In the genomic region with DNA sequence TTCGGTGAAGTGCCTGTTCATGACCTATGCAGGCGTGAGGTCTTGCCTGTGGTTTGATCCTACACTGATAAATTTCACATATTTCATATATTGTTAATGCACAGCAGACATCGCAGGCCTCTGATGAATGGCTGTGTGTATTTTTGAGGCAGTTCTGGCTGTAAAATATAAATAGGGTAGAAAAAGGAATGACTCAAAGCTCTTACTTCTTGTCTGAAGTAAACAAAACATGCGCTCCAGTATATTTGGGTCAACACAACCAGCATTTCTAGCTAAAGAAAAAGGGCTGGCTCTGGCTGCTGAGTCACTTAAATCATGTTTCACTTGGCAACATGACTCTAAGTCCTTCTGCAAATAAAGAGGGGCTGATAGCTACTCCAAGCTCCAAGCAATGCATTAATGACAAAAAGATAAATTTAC, we compare ENCODE assay signal across 1 cellular context.
TF ChIP-seq lines count a peak whose summit lies in the region.

No MANE protein-coding gene starts in this region.

TF ChIP-seq in HEK293, 187 proteins besides CTCF, POLR2A, EP300 and RAD21 (continued from another document):
- TF ChIP-seq ZSCAN23 (tag by site-specific recombination; IDR thresholded peaks at IDR 0.05) = no peak
- no peak for TF ChIP-seq ZNF555 (tag by site-specific recombination; conservative IDR thresholded peaks at IDR 0.05)
- TF ChIP-seq ZNF366 (tag by site-specific recombination; conservative IDR thresholded peaks at IDR 0.05) = 0 out of 2 replicates have a peak, but pooled peaks have one; percentile 15
- no peak for TF ChIP-seq ZNF335 (tag by site-specific recombination; conservative IDR thresholded peaks at IDR 0.05)
- TF ChIP-seq ZNF416 (tag by site-specific recombination; IDR thresholded peaks at IDR 0.05) = no peak
- TF ChIP-seq, protein P1, sequence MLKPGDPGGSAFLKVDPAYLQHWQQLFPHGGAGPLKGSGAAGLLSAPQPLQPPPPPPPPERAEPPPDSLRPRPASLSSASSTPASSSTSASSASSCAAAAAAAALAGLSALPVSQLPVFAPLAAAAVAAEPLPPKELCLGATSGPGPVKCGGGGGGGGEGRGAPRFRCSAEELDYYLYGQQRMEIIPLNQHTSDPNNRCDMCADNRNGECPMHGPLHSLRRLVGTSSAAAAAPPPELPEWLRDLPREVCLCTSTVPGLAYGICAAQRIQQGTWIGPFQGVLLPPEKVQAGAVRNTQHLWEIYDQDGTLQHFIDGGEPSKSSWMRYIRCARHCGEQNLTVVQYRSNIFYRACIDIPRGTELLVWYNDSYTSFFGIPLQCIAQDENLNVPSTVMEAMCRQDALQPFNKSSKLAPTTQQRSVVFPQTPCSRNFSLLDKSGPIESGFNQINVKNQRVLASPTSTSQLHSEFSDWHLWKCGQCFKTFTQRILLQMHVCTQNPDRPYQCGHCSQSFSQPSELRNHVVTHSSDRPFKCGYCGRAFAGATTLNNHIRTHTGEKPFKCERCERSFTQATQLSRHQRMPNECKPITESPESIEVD (tag by site-specific recombination; IDR thresholded peaks at IDR 0.05) = peak; percentile 50
- TF ChIP-seq ZBTB48 (tag by site-specific recombination; IDR thresholded peaks at IDR 0.05) = no peak
- TF ChIP-seq TRIM28 (IDR thresholded peaks at IDR 0.05; ENCODE audit: borderline replicate concordance, low read length) = 0 out of 2 replicates have a peak, but pooled peaks have one; percentile 18
